8 cellular contexts compared by ENCODE assay signal in the genomic region with DNA sequence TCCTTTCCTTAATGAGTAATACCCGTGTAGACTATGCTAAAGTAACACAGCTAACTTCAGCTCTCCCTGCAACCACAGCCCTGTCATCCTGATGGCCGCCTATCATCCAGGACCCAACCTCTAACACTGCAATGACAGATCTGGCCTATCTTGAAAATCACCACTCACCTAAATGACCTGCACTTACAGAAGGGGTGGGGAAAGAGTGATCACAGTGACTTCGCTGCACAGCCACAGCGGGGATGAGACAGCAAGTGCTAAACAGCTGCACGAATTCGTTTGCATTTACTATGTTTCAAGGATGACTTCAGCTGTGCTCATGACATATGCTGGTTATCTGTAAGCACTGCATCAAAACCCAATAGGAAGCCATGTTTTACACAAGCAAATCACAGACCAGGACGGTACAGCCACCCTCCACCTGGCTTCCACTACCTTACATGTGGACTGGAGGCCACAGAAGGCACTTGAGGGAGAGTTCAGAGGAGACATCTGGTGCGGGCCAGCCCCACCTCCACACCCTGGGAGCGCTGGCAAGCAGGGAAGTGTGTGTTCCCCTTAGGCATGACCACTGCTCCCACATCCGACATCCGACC.
DNase-seq lines count a peak whose midpoint lies in the region; ATAC-seq and TF ChIP-seq lines count a peak whose summit lies in the region.

No MANE protein-coding gene starts in this region.

- DNase-seq in CD8-positive, alpha-beta memory T cell = no peak
- DNase-seq in SHP77 treated with DMSO at 0.1 percent for 48 hours (lab: John Stamatoyannopoulos, UW) = peak; percentile 40
- DNase-seq in cardiac muscle cell (ENCODE audit: low read depth in 1 of 2, low spot score in 1 of 2) = peak; percentile 15 to 21
- no peak for DNase-seq in HT-29 (ENCODE audit: low spot score)
- DNase-seq in Kasumi-1 (lab: John Stamatoyannopoulos, UW) = no peak
- no peak for DNase-seq in pons (ENCODE audit: low spot score)
- no peak for DNase-seq in midbrain (lab: John Stamatoyannopoulos, UW)

- no peaks in the 10 kb centered on the region for H3K36me3 ChIP-seq in CD8-positive, alpha-beta memory T cell (ENCODE audit: insufficient read depth, low read length)
- no peaks in the 10 kb centered on the region for H3K36me3 ChIP-seq in cardiac muscle cell

- H3K27me3 Mint-ChIP-seq in CD8-positive, alpha-beta memory T cell = peaks cover 0 to 2% of the 10 kb centered on the region in 2 donors

- peaks cover 0 to 12% (median 5%) of the 10 kb centered on the region in 3 donors for H3K36me3 Mint-ChIP-seq in CD8-positive, alpha-beta memory T cell

- no peak overlapping the region for H3K27ac ChIP-seq in CD8-positive, alpha-beta memory T cell (ENCODE audit: low read depth, low read length)
- H3K27ac ChIP-seq in cardiac muscle cell = peak overlapping the region; percentile 98

- peaks cover 67% of the 10 kb centered on the region for H3K4me1 ChIP-seq in CD8-positive, alpha-beta memory T cell (ENCODE audit: insufficient read depth, low read length)
- H3K4me1 ChIP-seq in cardiac muscle cell (ENCODE audit: low read depth) = peaks cover 78% of the 10 kb centered on the region

- POLR2A ChIA-PET in CD8-positive, alpha-beta memory T cell (lab: Charles Lee) = no interaction called here

- CTCF ChIA-PET in CD8-positive, alpha-beta memory T cell (lab: Charles Lee) = interaction anchor here (1.2 to 3.0 kb wide), 4 partner anchors 27 to 172 kb away, joined by 3 to 15 read pairs (median 4); no protein-coding TSS in a partner anchor

- H3K9me3 ChIP-seq in CD8-positive, alpha-beta memory T cell (ENCODE audit: low read length) = no peaks in the 10 kb centered on the region
- no peaks in the 10 kb centered on the region for H3K9me3 ChIP-seq in cardiac muscle cell (ENCODE audit: low read depth)

- peak overlapping the region; percentile 62 to 100 (median 84) for H3K27ac Mint-ChIP-seq in CD8-positive, alpha-beta memory T cell

- H3K27me3 ChIP-seq in CD8-positive, alpha-beta memory T cell (ENCODE audit: insufficient read depth, low read length, poor library complexity, severe bottlenecking) = no peaks in the 10 kb centered on the region
- no peaks in the 10 kb centered on the region for H3K27me3 ChIP-seq in cardiac muscle cell

- no peaks in the 10 kb centered on the region for H3K9me3 Mint-ChIP-seq in CD8-positive, alpha-beta memory T cell

- TF ChIP-seq CTCF in cardiac muscle cell (IDR thresholded peaks at IDR 0.05; ENCODE audit: low read depth, low read length) = no peak

- H3K4me3 ChIP-seq in CD8-positive, alpha-beta memory T cell (ENCODE audit: low read length) = no peak overlapping the region
- no peak overlapping the region for H3K4me3 ChIP-seq in cardiac muscle cell

- H3K4me3 Mint-ChIP-seq in CD8-positive, alpha-beta memory T cell = peak overlapping the region in 3 of 7 donors; percentile 16 to 57 (median 45)

- peak; percentile 14 for ATAC-seq in GM21390 (IDR thresholded peaks at IDR 0.05; ENCODE audit: unreplicated experiment)

- peaks cover 80 to 95% (median 86%) of the 10 kb centered on the region in 3 donors for H3K4me1 Mint-ChIP-seq in CD8-positive, alpha-beta memory T cell

Comparison
In these comparisons a context has a peak if more than half of its experiments do, and no peak if none do; other contexts are left out.
1. DNase-seq: peak in SHP77 treated with DMSO at 0.1 percent for 48 hours (single experiment) and cardiac muscle cell (2 of 2); none in CD8-positive, alpha-beta memory T cell (0 of 5), HT-29 (single experiment), Kasumi-1 (0 of 2), pons (single experiment) and midbrain (single experiment).